16 cellular contexts compared by ENCODE assay signal in genomic region chr10:78450239-78450638, GRCh38.
DNase-seq lines count a peak whose midpoint lies in the region; ATAC-seq, FAIRE-seq and TF ChIP-seq lines count a peak whose summit lies in the region.
"Had no signal": no experiment of that assay in that cellular context is flagged by ENCODE, and none has a peak within 500 bp of the region (broad histone marks: within the 10 kb centered on the region; RNA-seq: fewer than 3 reads in every experiment).

No MANE protein-coding gene starts in this region.

- no peak for ATAC-seq in Right ventricle myocardium superior (ENCODE audit: poor library complexity)
- ATAC-seq in GM18505 (IDR thresholded peaks at IDR 0.05; ENCODE audit: unreplicated experiment), result no peak

- H3K23me2 ChIP-seq in H1 (ENCODE audit: low read depth, low read length), result no peaks in the 10 kb centered on the region

- H3K4me1 ChIP-seq in H1 (replicated peaks in 1 of 4; ENCODE audit: control insufficient read depth in 3 of 4, insufficient read depth in 4 of 4, low read length in 3 of 4) (no peaks in the 10 kb centered on the region; a peak in 1 of 7 replicates), mesodermal cell (ENCODE audit: control insufficient read depth, insufficient read depth, low read length, poor library complexity, severe bottlenecking) (no peaks in the 10 kb centered on the region)
- H3K4me1 ChIP-seq: Caco-2 had no signal

- H3K79me1 ChIP-seq in H1 (ENCODE audit: low read depth, low read length), result no peaks in the 10 kb centered on the region

- CTCF ChIA-PET in H1 (lab: Charles Lee; ENCODE audit: partially characterized antibody), result interaction anchor here (0.9 kb wide), 1 partner anchor 58 kb away, joined by 4 read pairs; no protein-coding TSS in a partner anchor

- no peak overlapping the region for H2AFZ ChIP-seq in H1 (ENCODE audit: low read length)

- no peak for TF ChIP-seq EP300 in H1 (IDR thresholded peaks at IDR 0.05; ENCODE audit: borderline replicate concordance in 1 of 2, low read depth in 2 of 2, low read length in 2 of 2)

- TF ChIP-seq POLR2A in H1 (IDR thresholded peaks at IDR 0.05; ENCODE audit: control extremely low read depth in 1 of 2, low read depth in 2 of 2, low read length in 2 of 2), result no peak
- no peak for TF ChIP-seq POLR2A in GM18505 (IDR thresholded peaks at IDR 0.05; ENCODE audit: borderline replicate concordance, extremely low read depth, insufficient read depth, insufficient read length)

- H2BK15ac ChIP-seq in H1 (ENCODE audit: low read length), result no peak overlapping the region

- H3K27me3 ChIP-seq in H1 (replicated peaks in 1 of 4; ENCODE audit: control insufficient read depth in 3 of 4, extremely low read depth in 1 of 4, insufficient read depth in 3 of 4, low read length in 3 of 4), result no peaks in the 10 kb centered on the region

- no peak overlapping the region for H2BK5ac ChIP-seq in H1 (ENCODE audit: low read depth, low read length)

- H2BK20ac ChIP-seq in H1 (ENCODE audit: low read length), result no peak overlapping the region

- TF ChIP-seq RAD21 in H1 (IDR thresholded peaks at IDR 0.05 in 1 of 2, conservative IDR thresholded peaks at IDR 0.05 in 1 of 2; ENCODE audit: low read depth in 2 of 2, low read length in 2 of 2), result no peak

- 90% methylated on average over 3 of the region's 3 CpGs; no CpG with 5 or more reads in 1 of the 2 experiments for WGBS in H1 (ENCODE audit: extremely low coverage in 1 of 2, insufficient coverage in 1 of 2, insufficient read length in 1 of 2, insufficient replicate concordance in 2 of 2, low coverage in 1 of 2, low lambda C conversion rate in 2 of 2, missing lambda C conversion rate in 1 of 2), 2 experiments
- WGBS in mesodermal cell (ENCODE audit: insufficient coverage in 2 of 2), 2 experiments, result 98 to 100% methylated on average over 3 of the region's 3 CpGs

- no peaks in the 10 kb centered on the region for H3K36me3 ChIP-seq in H1 (ENCODE audit: control insufficient read depth in 2 of 4, insufficient read depth in 4 of 4, low read length in 3 of 4)
- H3K36me3 ChIP-seq in mesodermal cell (ENCODE audit: control insufficient read depth, insufficient read depth, low read length), result no peaks in the 10 kb centered on the region

- H4K91ac ChIP-seq in H1 (replicated peaks; ENCODE audit: insufficient read length, low read length), result no peak overlapping the region

- intact Hi-C loops in cardiac septum (cut with DNase I), result no loop called here
- intact Hi-C loops in Right ventricle myocardium superior (cut with DNase I), result no loop called here

- H2BK120ac ChIP-seq in H1 (replicated peaks; ENCODE audit: low read depth, low read length), result no peak overlapping the region

- no peak overlapping the region for H3K4me2 ChIP-seq in H1 (ENCODE audit: insufficient read depth in 1 of 2, low read depth in 2 of 2, low read length in 2 of 2)

- no peak overlapping the region for H3K23ac ChIP-seq in H1 (ENCODE audit: insufficient read length)

- POLR2A ChIA-PET in H1 (lab: Charles Lee; ENCODE audit: partially characterized antibody), result no interaction called here

- H3K4me3 ChIP-seq in H1 (ENCODE audit: extremely low read depth in 1 of 4, insufficient read depth in 2 of 4, low read depth in 3 of 4, low read length in 4 of 4) (no peak overlapping the region), mesodermal cell (ENCODE audit: extremely low read depth, insufficient read depth, low read length, poor library complexity, severe bottlenecking) (no peak overlapping the region)

- no peak for TF ChIP-seq CTCF in H1 (IDR thresholded peaks at IDR 0.05; ENCODE audit: control extremely low read depth in 1 of 3, insufficient read depth in 1 of 3, low read depth in 1 of 3, low read length in 3 of 3)

- no peaks in the 10 kb centered on the region for H3K79me2 ChIP-seq in H1 (ENCODE audit: control insufficient read depth in 1 of 2, insufficient read depth in 2 of 2, low read length in 2 of 2)

- H3K27ac ChIP-seq in H1 (ENCODE audit: low read depth, low read length) (no peak overlapping the region), mesodermal cell (ENCODE audit: low read depth, low read length, severe bottlenecking) (peak overlapping the region; percentile 29)
- H3K27ac ChIP-seq: 22Rv1, HL-60 had no signal

- H4K20me1 ChIP-seq in H1 (replicated peaks in 1 of 2; ENCODE audit: control insufficient read depth in 1 of 2, insufficient read depth in 2 of 2, low read length in 2 of 2), result no peaks in the 10 kb centered on the region

- in situ Hi-C loops in KBM-7 (cut with MboI; ENCODE audit: low pct_unique_long_range_greater_than_20kb, low sequenced_read_pairs), result no loop called here

- H3K9me3 ChIP-seq in H1 (ENCODE audit: insufficient read depth in 2 of 2, low read depth in 1 of 2, low read length in 1 of 2) (no peaks in the 10 kb centered on the region), mesodermal cell (ENCODE audit: control insufficient read depth, low read length) (no peaks in the 10 kb centered on the region)
- H3K9me3 ChIP-seq: Caco-2 had no signal

- no peak overlapping the region for H2BK12ac ChIP-seq in H1 (ENCODE audit: low read depth, low read length)

- no peak overlapping the region for H3K18ac ChIP-seq in H1 (ENCODE audit: extremely low read depth, low read length)

- no peak overlapping the region for H3K56ac ChIP-seq in H1 (replicated peaks; ENCODE audit: insufficient read length, low read depth, low read length)

- no peak overlapping the region for H3K14ac ChIP-seq in H1 (ENCODE audit: insufficient read length)

- no peak overlapping the region for H4K5ac ChIP-seq in H1 (ENCODE audit: insufficient read length, low read depth, low read length)

- H2AK5ac ChIP-seq in H1 (ENCODE audit: low read depth, low read length), result 0 out of 2 replicates have a peak overlapping the region, but pooled peaks have one; percentile 8

- H4K8ac ChIP-seq in H1 (ENCODE audit: extremely low read depth, insufficient read depth, low read length), result no peak overlapping the region

- no peak overlapping the region for H3K9ac ChIP-seq in H1 (replicated peaks in 1 of 4; ENCODE audit: extremely low read depth in 1 of 4, low read depth in 3 of 4, low read length in 3 of 4)

- no peak overlapping the region for H3K4ac ChIP-seq in H1 (replicated peaks; ENCODE audit: insufficient read length, low read depth, low read length)

- FAIRE-seq in H1 (lab: Jason Lieb, UNC), result no peak
- FAIRE-seq: GM12892 had no signal

- peak; percentile 20 for DNase-seq in cardiac septum (ENCODE audit: low spot score)
- DNase-seq in Right ventricle myocardium superior, result no peak
- DNase-seq in H1 (ENCODE audit: low read depth in 1 of 2, low spot score in 2 of 2), result no peak
- DNase-seq in stimulated activated CD4-positive, alpha-beta T cell treated with anti-CD3 and anti-CD28 coated beads, Interleukin-2, amount 100 ng/mL, for 24 hours, result no peak
- no peak for DNase-seq in KBM-7
- DNase-seq: Caco-2; CD8-positive, alpha-beta memory T cell; DND-41; GDM1; HCEC 1CT; HFFc6 had no signal

TF ChIP-seq in H1, 55 proteins besides CTCF, POLR2A, EP300 and RAD21:
- TF ChIP-seq POLR2AphosphoS5 (IDR thresholded peaks at IDR 0.05; ENCODE audit: low read depth, low read length) (no peak), USF2 (IDR thresholded peaks at IDR 0.05; ENCODE audit: low read length) (no peak), CBX8 (IDR thresholded peaks at IDR 0.05; ENCODE audit: borderline replicate concordance, low read depth, low read length) (no peak), PHF8 (conservative IDR thresholded peaks at IDR 0.05; ENCODE audit: low read depth, low read length) (no peak), BRCA1 (IDR thresholded peaks at IDR 0.05; ENCODE audit: low read depth, low read length) (no peak), GABPA (IDR thresholded peaks at IDR 0.05; ENCODE audit: borderline replicate concordance, insufficient read depth, low read length) (no peak), SIRT6 (IDR thresholded peaks at IDR 0.05; ENCODE audit: low read length) (no peak), TAF1 (IDR thresholded peaks at IDR 0.05; ENCODE audit: low read depth, low read length) (no peak), JUN (IDR thresholded peaks at IDR 0.05; ENCODE audit: low read depth, low read length) (no peak), SIN3A (conservative IDR thresholded peaks at IDR 0.05 in 1 of 2, IDR thresholded peaks at IDR 0.05 in 1 of 2; ENCODE audit: low read depth in 1 of 2, low read length in 2 of 2) (no peak), CHD2 (IDR thresholded peaks at IDR 0.05; ENCODE audit: low read length) (no peak), SP1 (IDR thresholded peaks at IDR 0.05; ENCODE audit: low read depth, low read length) (no peak), GTF2F1 (IDR thresholded peaks at IDR 0.05; ENCODE audit: borderline replicate concordance, low read depth, low read length) (no peak), NRF1 (IDR thresholded peaks at IDR 0.05; ENCODE audit: low read depth, low read length) (no peak), MAX (IDR thresholded peaks at IDR 0.05) (no peak), KDM1A (IDR thresholded peaks at IDR 0.05; ENCODE audit: borderline replicate concordance, low read length) (no peak)
TF ChIP-seq in H1: peak in this region for 0.
